23 cellular contexts compared by ENCODE assay signal in the genomic region with DNA sequence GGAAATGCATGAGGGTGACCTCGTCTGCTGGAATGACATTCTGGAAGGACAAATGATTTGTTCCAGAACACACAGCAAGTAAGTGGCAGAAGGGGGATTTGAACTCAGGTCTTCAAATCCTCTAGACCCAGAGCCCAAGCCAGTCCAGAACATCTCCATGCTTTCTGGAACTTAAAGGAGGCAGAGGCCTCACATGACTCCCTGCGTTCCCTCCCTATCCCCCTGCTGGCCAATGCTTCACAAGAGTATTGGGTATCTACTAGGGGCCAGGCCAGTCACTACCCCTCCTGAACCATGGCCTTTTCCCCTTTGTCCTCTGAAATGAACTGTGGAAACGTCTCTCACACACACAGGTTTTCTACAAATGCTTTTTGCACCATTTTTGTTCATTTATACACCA. TPM values are rescaled to one million over a fixed set of nuclear protein-coding genes. Genes with fewer than 3 reads are reported as not detected.
DNase-seq lines count a peak whose midpoint lies in the region; ATAC-seq, FAIRE-seq and TF ChIP-seq lines count a peak whose summit lies in the region.
"Had no signal": no experiment of that assay in that cellular context is flagged by ENCODE, and none has a peak within 500 bp of the region (broad histone marks: within the 10 kb centered on the region; RNA-seq: fewer than 3 reads in every experiment).

No MANE protein-coding gene starts in this region.

- H3K4me1 ChIP-seq in HepG2 (ENCODE audit: insufficient read depth, low read length) (peaks cover 13% of the 10 kb centered on the region), right lobe of liver (no peaks in the 10 kb centered on the region)
- H3K4me1 ChIP-seq: left ventricle myocardium inferior, testis, uterus had no signal

- no TSS peak for BruUV-seq in HepG2 (replicated peaks; lab: Mats Ljungman, UMichigan)

- DNase-seq in HepG2 (ENCODE audit: low spot score): no peak
- no peak for DNase-seq in right lobe of liver
- DNase-seq in iPS-NIHi7 (ENCODE audit: extremely low spot score): peak; percentile 41
- peak; percentile 14 for DNase-seq in stimulated activated CD8-positive, alpha-beta memory T cell treated with anti-CD3 and anti-CD28 coated beads, Interleukin-4, amount 100 ng/mL, for 48 hours
- DNase-seq in midbrain (lab: John Stamatoyannopoulos, UW): no peak
- no peak for DNase-seq in cortex of kidney (lab: John Stamatoyannopoulos, UW)
- DNase-seq: activated effector memory CD4-positive, alpha-beta T cell treated with Interleukin-2 at 50 U/mL for 16 hours; C1 segment of cervical spinal cord; left ventricle myocardium inferior; NCI-H1092 treated with DMSO at 0.1 percent for 48 hours; NCI-H2029; NCI-H345; NCI-H774; nephron progenitor cell; posterior cingulate gyrus; SHP77 treated with DMSO at 0.1 percent for 48 hours; testis; uterus had no signal

- in situ Hi-C loops in HepG2 (cut with HindIII; ENCODE audit: extremely low pct_ligation_motif_present, low pct_unique_long_range_greater_than_20kb): loop anchor here (25.0 kb wide), 1 partner anchor 443 kb away; no protein-coding TSS in a partner anchor

- intact Hi-C loops in HepG2 (cut with micrococcal nuclease; ENCODE audit: unreplicated experiment) (no loop called here), right lobe of liver (cut with DNase I) (no loop called here)

- H3K27ac ChIP-seq in HepG2 (ENCODE audit: extremely low read length, insufficient read depth, low read length) (no peak overlapping the region), right lobe of liver (no peak overlapping the region)
- H3K27ac ChIP-seq: left ventricle myocardium inferior, testis, uterus had no signal

- H3K27me3 ChIP-seq in HepG2 (ENCODE audit: control insufficient read depth in 1 of 2, insufficient read depth in 2 of 2, low read length in 2 of 2) (peaks cover 0 to 52% of the 10 kb centered on the region in 2 experiments; a peak in 3 of 5 replicates), right lobe of liver (no peaks in the 10 kb centered on the region)
- H3K27me3 ChIP-seq: testis, uterus had no signal

- H4K20me1 ChIP-seq in HepG2 (ENCODE audit: insufficient read depth, low read length): no peaks in the 10 kb centered on the region

- ATAC-seq in HepG2: peak; percentile 79
- no peak for ATAC-seq in right lobe of liver
- ATAC-seq in SK-N-SH treated with all-trans-retinoic acid at 6 μM for 48 hours: peak; percentile 28; the same call in 1 of the 3 replicates
- no peak for ATAC-seq in HG02973 (IDR thresholded peaks at IDR 0.05; ENCODE audit: unreplicated experiment)

- H3K9ac ChIP-seq in HepG2 (ENCODE audit: insufficient read depth, low read depth, low read length): no peak overlapping the region

- no peaks in the 10 kb centered on the region for H3K79me2 ChIP-seq in HepG2 (ENCODE audit: insufficient read depth, low read length)

- no peak for TF ChIP-seq RAD21 in HepG2 (CRISPR knock-in tag; IDR thresholded peaks at IDR 0.05)

- CTCF ChIA-PET in HepG2 (lab: Yijun Ruan, JAX; ENCODE audit: low intra/inter-chr PET ratio, low total read pairs): no interaction called here

- H3K9me3 ChIP-seq in HepG2 (ENCODE audit: low read length) (no peaks in the 10 kb centered on the region), right lobe of liver (no peaks in the 10 kb centered on the region)
- H3K9me3 ChIP-seq: testis, uterus had no signal

- no peak overlapping the region for H3K4me3 ChIP-seq in HepG2 (replicated peaks in 1 of 3; ENCODE audit: insufficient read depth in 1 of 3, low read depth in 2 of 3, low read length in 3 of 3)
- no peak overlapping the region for H3K4me3 ChIP-seq in right lobe of liver
- H3K4me3 ChIP-seq: left ventricle myocardium inferior, testis, uterus had no signal

- no peak for FAIRE-seq in HepG2 (lab: Jason Lieb, UNC)

- no peak overlapping the region for H2AFZ ChIP-seq in HepG2 (ENCODE audit: low read length)

- TF ChIP-seq POLR2A in HepG2 (IDR thresholded peaks at IDR 0.05; ENCODE audit: insufficient read depth in 1 of 2, low read depth in 2 of 2, low read length in 2 of 2) (no peak), right lobe of liver (IDR thresholded peaks at IDR 0.05) (no peak)

- 11% methylated on average over 3 of the region's 3 CpGs for WGBS in HepG2 (ENCODE audit: low lambda C conversion rate)
- 50% methylated on average over 2 of the region's 3 CpGs for WGBS in right lobe of liver (ENCODE audit: insufficient coverage, low coverage, low lambda C conversion rate, missing lambda C conversion rate)

- no peak overlapping the region for H3K4me2 ChIP-seq in HepG2 (ENCODE audit: low read depth, low read length)

- TF ChIP-seq EP300 in HepG2 (IDR thresholded peaks at IDR 0.05; ENCODE audit: low read depth in 2 of 2, low read length in 2 of 2): no peak
- TF ChIP-seq EP300 in HepG2 (CRISPR knock-in tag; IDR thresholded peaks at IDR 0.05; ENCODE audit: borderline replicate concordance): no peak

- H3K36me3 ChIP-seq in HepG2 (replicated peaks in 1 of 2; ENCODE audit: control insufficient read depth in 1 of 2, insufficient read depth in 2 of 2, low read length in 2 of 2): no peaks in the 10 kb centered on the region
- no peaks in the 10 kb centered on the region for H3K36me3 ChIP-seq in right lobe of liver
- H3K36me3 ChIP-seq: left ventricle myocardium inferior, uterus had no signal

- no peak for TF ChIP-seq CTCF in HepG2 (CRISPR knock-in tag; IDR thresholded peaks at IDR 0.05)
- no peak for TF ChIP-seq CTCF in right lobe of liver (IDR thresholded peaks at IDR 0.05)

- POLR2A ChIA-PET in HepG2 (lab: Yijun Ruan, JAX): no interaction called here

TF ChIP-seq in SK-N-SH treated with all-trans-retinoic acid at 6 μM for 48 hours, 23 proteins besides CTCF, POLR2A, EP300 and RAD21 (continues in another document):
- TF ChIP-seq ZFP30 (CRISPR knock-in tag; IDR thresholded peaks at IDR 0.05) (no peak), ESRRG (CRISPR knock-in tag; IDR thresholded peaks at IDR 0.05) (no peak), ZNF565 (CRISPR knock-in tag; conservative IDR thresholded peaks at IDR 0.05; ENCODE audit: low read depth) (no peak)

RNA-seq across cellular contexts. Expression of gene BEAN1, which starts 7.6 kb away (rescaled TPM):
- total RNA-seq in HepG2 (2016; rRNA removed; fragmentation: Illumina TruSeq; extraction: Trizol) (0.29 and 0.53 TPM in 2 replicates), right lobe of liver (under 1 TPM in 3 of 6 experiments, not detected in 3; 0.09 to 0.26 (median 0.10) TPM)
- total RNA-seq in HepG2 (2016; cell fraction: cytosol; rRNA removed; fragmentation: Illumina TruSeq; extraction: Trizol; ENCODE audit: low read depth): 1.9 TPM in 2 replicates
- total RNA-seq in HepG2 (2016; cell fraction: insoluble cytoplasmic fraction; rRNA removed; fragmentation: Illumina TruSeq; extraction: Trizol): 0.25 and 0.54 TPM in 2 replicates
- 0.56 and 1.5 TPM in 2 replicates for total RNA-seq in HepG2 (2016; cell fraction: membrane; rRNA removed; fragmentation: Illumina TruSeq; extraction: Trizol)
- total RNA-seq in HepG2 (2016; cell fraction: nucleus; rRNA removed; fragmentation: Illumina TruSeq; extraction: Trizol): 0.65 TPM in 1 of 2 replicates, not detected in the other
- polyA plus RNA-seq in HepG2 (2011; rRNA removed): 1.4 and 3.9 TPM in 2 replicates
- 2.0 and 2.5 TPM in 2 replicates for polyA plus RNA-seq in HepG2 (2011; cell fraction: cytosol; rRNA removed)
- polyA plus RNA-seq in HepG2 (2011; cell fraction: nucleus; rRNA removed): 3.4 and 5.2 TPM in 2 replicates
- polyA plus RNA-seq in HepG2 (2012): 1.6 and 4.4 TPM in 2 replicates
- polyA plus RNA-seq in HepG2 (2016; cell fraction: cytosol; fragmentation: Illumina TruSeq; extraction: Trizol; ENCODE audit: low read depth): 2.9 and 4.2 TPM in 2 replicates
- polyA plus RNA-seq in HepG2 (2016; cell fraction: insoluble cytoplasmic fraction; fragmentation: Illumina TruSeq; extraction: Trizol; ENCODE audit: low read depth): 0.10 TPM in 1 of 2 replicates, not detected in the other
- 2.4 and 2.8 TPM in 2 replicates for polyA plus RNA-seq in HepG2 (2016; cell fraction: membrane; fragmentation: Illumina TruSeq; extraction: Trizol; ENCODE audit: low read depth)
- 0.81 and 1.1 TPM in 2 replicates for polyA plus RNA-seq in HepG2 (2016; cell fraction: nucleus; fragmentation: Illumina TruSeq; extraction: Trizol; ENCODE audit: insufficient read depth, low read depth)
- polyA minus RNA-seq in HepG2 (2011; rRNA and poly(A)+ RNA removed; ENCODE audit: low replicate concordance): 0.21 and 3.5 TPM in 2 replicates
- polyA minus RNA-seq in HepG2 (2011; cell fraction: cytosol; rRNA and poly(A)+ RNA removed): 1.7 TPM in 1 of 2 replicates, not detected in the other
- 1.5 and 1.9 TPM in 2 replicates for polyA minus RNA-seq in HepG2 (2011; cell fraction: nucleus; rRNA and poly(A)+ RNA removed)
- total RNA-seq: G401, mononuclear cell, skeletal muscle tissue had no signal

RNA-seq across cellular contexts. Expression of gene CDH5, which starts 53.0 kb away (rescaled TPM):
- total RNA-seq in HepG2 (2016; rRNA removed; fragmentation: Illumina TruSeq; extraction: Trizol) (0.34 and 0.71 TPM in 2 replicates), right lobe of liver (10 to 100 TPM in 5 of 6 experiments, 1 to 10 TPM in 1; 9.0 to 25.7 (median 15.4) TPM)
- total RNA-seq in HepG2 (2016; cell fraction: cytosol; rRNA removed; fragmentation: Illumina TruSeq; extraction: Trizol; ENCODE audit: low read depth): not detected in 2 replicates
- total RNA-seq in HepG2 (2016; cell fraction: insoluble cytoplasmic fraction; rRNA removed; fragmentation: Illumina TruSeq; extraction: Trizol): 0.37 and 0.46 TPM in 2 replicates
- total RNA-seq in HepG2 (2016; cell fraction: membrane; rRNA removed; fragmentation: Illumina TruSeq; extraction: Trizol): 0.15 and 0.24 TPM in 2 replicates
- 0.53 and 0.99 TPM in 2 replicates for total RNA-seq in HepG2 (2016; cell fraction: nucleus; rRNA removed; fragmentation: Illumina TruSeq; extraction: Trizol)
- polyA plus RNA-seq in HepG2 (2011; rRNA removed): 1.0 and 1.1 TPM in 2 replicates
- 0.85 and 1.1 TPM in 2 replicates for polyA plus RNA-seq in HepG2 (2011; cell fraction: cytosol; rRNA removed)
- polyA plus RNA-seq in HepG2 (2011; cell fraction: nucleus; rRNA removed): 0.78 and 1.3 TPM in 2 replicates
- polyA plus RNA-seq in HepG2 (2012): 0.63 and 2.2 TPM in 2 replicates
- 0.03 and 0.07 TPM in 2 replicates for polyA plus RNA-seq in HepG2 (2016; cell fraction: cytosol; fragmentation: Illumina TruSeq; extraction: Trizol; ENCODE audit: low read depth)
- polyA plus RNA-seq in HepG2 (2016; cell fraction: insoluble cytoplasmic fraction; fragmentation: Illumina TruSeq; extraction: Trizol; ENCODE audit: low read depth): 0.11 and 0.25 TPM in 2 replicates
- polyA plus RNA-seq in HepG2 (2016; cell fraction: membrane; fragmentation: Illumina TruSeq; extraction: Trizol; ENCODE audit: low read depth): 0.09 and 0.19 TPM in 2 replicates
- polyA plus RNA-seq in HepG2 (2016; cell fraction: nucleus; fragmentation: Illumina TruSeq; extraction: Trizol; ENCODE audit: insufficient read depth, low read depth): 0.67 and 0.83 TPM in 2 replicates
- 1.8 and 2.9 TPM in 2 replicates for polyA minus RNA-seq in HepG2 (2011; rRNA and poly(A)+ RNA removed; ENCODE audit: low replicate concordance)
- polyA minus RNA-seq in HepG2 (2011; cell fraction: cytosol; rRNA and poly(A)+ RNA removed): 0.35 and 1.8 TPM in 2 replicates
- 0.99 and 3.0 TPM in 2 replicates for polyA minus RNA-seq in HepG2 (2011; cell fraction: nucleus; rRNA and poly(A)+ RNA removed)
- total RNA-seq: G401 had no signal

Comparison
In these comparisons a context has a peak if more than half of its experiments do, and no peak if none do; other contexts are left out.
1. ATAC-seq: peak in HepG2 (single experiment) and SK-N-SH treated with all-trans-retinoic acid at 6 μM for 48 hours (single experiment); none in right lobe of liver (0 of 4) and HG02973 (single experiment).
2. DNase-seq: peak in iPS-NIHi7 (single experiment) and stimulated activated CD8-positive, alpha-beta memory T cell treated with anti-CD3 and anti-CD28 coated beads, Interleukin-4, amount 100 ng/mL, for 48 hours (single experiment); none in HepG2 (single experiment), right lobe of liver (0 of 3), midbrain (single experiment) and cortex of kidney (single experiment).